In the genomic region with DNA sequence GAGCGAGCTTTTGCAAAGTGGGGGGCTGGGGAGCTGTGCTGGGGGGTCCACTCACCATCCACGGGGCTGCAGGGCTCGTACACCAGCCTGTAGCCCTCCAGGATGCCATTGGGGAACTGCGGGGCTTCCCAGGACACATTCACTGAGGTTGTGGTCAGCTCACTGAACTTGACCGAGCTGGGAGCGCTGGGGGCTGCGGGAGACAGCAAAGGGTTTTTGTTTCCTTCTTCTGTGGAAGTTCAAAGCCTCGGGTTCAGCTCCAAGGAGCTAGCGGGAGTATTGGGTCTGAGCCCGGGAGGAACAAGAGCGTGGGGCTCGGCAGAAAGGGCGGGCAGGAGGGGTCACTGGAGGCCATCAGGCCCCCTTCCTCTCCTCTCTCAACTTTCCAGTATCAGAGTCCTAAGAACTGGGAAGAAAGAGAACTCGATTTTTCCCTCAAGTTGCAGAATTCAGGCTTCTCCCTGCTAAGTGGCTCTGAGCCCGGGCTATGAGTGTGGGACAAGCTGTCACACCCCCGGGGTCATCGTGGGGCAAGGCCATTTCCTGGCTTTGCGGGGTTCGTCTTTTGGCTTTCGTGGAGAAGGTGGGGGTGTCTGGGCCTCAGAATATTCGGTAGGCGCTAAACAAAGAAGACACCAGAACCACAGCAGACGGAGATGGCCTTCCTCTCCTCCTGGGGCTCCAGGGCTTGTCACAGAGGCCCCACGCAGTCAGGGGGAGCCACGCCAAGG, we compare ENCODE assay signal across 17 cellular contexts. TPM values are rescaled to one million over a fixed set of nuclear protein-coding genes. Genes with fewer than 3 reads are reported as not detected.
DNase-seq lines count a peak whose midpoint lies in the region; ATAC-seq and TF ChIP-seq lines count a peak whose summit lies in the region.
"Had no signal": no experiment of that assay in that cellular context is flagged by ENCODE, and none has a peak within 500 bp of the region (broad histone marks: within the 10 kb centered on the region; RNA-seq: fewer than 3 reads in every experiment).

No MANE protein-coding gene starts in this region.

- no peak overlapping the region for H3K4me3 ChIP-seq in BLaER1 treated with 17β-estradiol and CSF1 and Interleukin-3, amounts not matched to agents 10 nM and 100 nM
- no peak overlapping the region for H3K4me3 ChIP-seq in sigmoid colon
- H3K4me3 ChIP-seq: A549, MG63 had no signal

- TF ChIP-seq POLR2A in sigmoid colon (IDR thresholded peaks at IDR 0.05) = no peak

- peaks cover 8 to 43% (median 25%) of the 10 kb centered on the region in 10 experiments for H3K4me1 ChIP-seq in BLaER1 treated with 17β-estradiol and CSF1 and Interleukin-3, amounts not matched to agents 10 nM and 100 nM
- peaks cover 0 to 33% (median 9%) of the 10 kb centered on the region in 4 donors for H3K4me1 ChIP-seq in sigmoid colon

- peaks cover 0 to 16% (median 0%) of the 10 kb centered on the region in 11 experiments; a peak in 5 of 22 replicates for H3K27me3 ChIP-seq in BLaER1 treated with 17β-estradiol and CSF1 and Interleukin-3, amounts not matched to agents 10 nM and 100 nM
- H3K27me3 ChIP-seq in layer of hippocampus (ENCODE audit: control insufficient read depth, insufficient read depth, low read length) (no peaks in the 10 kb centered on the region), sigmoid colon (no peaks in the 10 kb centered on the region)
- H3K27me3 ChIP-seq: MG63 had no signal

- ATAC-seq in GM21717 (IDR thresholded peaks at IDR 0.05; ENCODE audit: unreplicated experiment) (no peak), GM18873 (IDR thresholded peaks at IDR 0.05; ENCODE audit: low FRiP score, unreplicated experiment) (no peak), HG02885 (IDR thresholded peaks at IDR 0.05; ENCODE audit: poor library complexity, unreplicated experiment) (no peak)
- ATAC-seq: A549; activated T-cell treated with anti-CD3 and anti-CD28 coated beads, Interleukin-2, amount 50 U/mL, for 4 hours; CD8-positive, alpha-beta T cell had no signal

- H3K27ac ChIP-seq in BLaER1 treated with 17β-estradiol and CSF1 and Interleukin-3, amounts not matched to agents 10 nM and 100 nM = 0 out of 22 replicates have a peak overlapping the region, but pooled peaks of 3 of the 11 experiments have one; percentile 9 to 27 (median 21)
- H3K27ac ChIP-seq in caudate nucleus (ENCODE audit: low read depth, low read length) (peak overlapping the region; percentile 85), layer of hippocampus (ENCODE audit: low read depth, low read length) (peak overlapping the region; percentile 71), sigmoid colon (peak overlapping the region; percentile 49 to 66 (median 54))

- H4K20me1 ChIP-seq in BLaER1 treated with 17β-estradiol and CSF1 and Interleukin-3, amounts not matched to agents 10 nM and 100 nM = peaks cover 0 to 5% (median 0%) of the 10 kb centered on the region in 11 experiments; a peak in 1 of 22 replicates

- no peaks in the 10 kb centered on the region for H3K9me3 ChIP-seq in BLaER1 treated with 17β-estradiol and CSF1 and Interleukin-3, amounts not matched to agents 10 nM and 100 nM (replicated peaks in 1 of 11)
- no peaks in the 10 kb centered on the region for H3K9me3 ChIP-seq in sigmoid colon
- H3K9me3 ChIP-seq: A549, MG63 had no signal

- WGBS in sigmoid colon, 2 donors = 78 to 82% methylated on average over 25 of the region's 25 CpGs

- DNase-seq in caudate nucleus (lab: John Stamatoyannopoulos, UW) (peak in 22 of 61 donors; percentile 12 to 66 (median 32)), sigmoid colon (no peak), kidney glomerular epithelial cell (lab: John Stamatoyannopoulos, UW) (no peak)
- DNase-seq: activated CD4-positive, alpha-beta T cell treated with anti-CD3 and anti-CD28 coated beads, Interleukin-2, amount 10 ng/mL, durations not matched to agents 24 days and 14 days; activated T-cell treated with anti-CD3 and anti-CD28 coated beads, Interleukin-2, amount 50 U/mL, for 4 hours; CD8-positive, alpha-beta T cell; MG63; NCI-H2081 treated with DMSO at 0.1 percent for 48 hours; NCI-H82; stimulated activated CD4-positive, alpha-beta T cell treated with anti-CD3 and anti-CD28 coated beads, Interleukin-2, amount 100 ng/mL, for 24 hours; stimulated activated CD8-positive, alpha-beta memory T cell treated with anti-CD3 and anti-CD28 coated beads, Interleukin-4, amount 100 ng/mL, for 48 hours had no signal

- peak overlapping the region; percentile 60 to 83 (median 73) for H3K4me2 ChIP-seq in BLaER1 treated with 17β-estradiol and CSF1 and Interleukin-3, amounts not matched to agents 10 nM and 100 nM
- H3K4me2 ChIP-seq: A549 had no signal

- TF ChIP-seq EP300 in sigmoid colon (IDR thresholded peaks at IDR 0.05) = no peak

- intact Hi-C loops in sigmoid colon (cut with DNase I) = loop anchor here (5.0 kb wide), 1 partner anchor 173 kb away; a partner anchor contains a TSS

- H3K9ac ChIP-seq in BLaER1 treated with 17β-estradiol and CSF1 and Interleukin-3, amounts not matched to agents 10 nM and 100 nM = peak overlapping the region in 7 of 11 experiments; percentile 10 to 48 (median 19); a peak in 6 of 22 replicates

- no peak for TF ChIP-seq CTCF in sigmoid colon (IDR thresholded peaks at IDR 0.05)

- H3K36me3 ChIP-seq in BLaER1 treated with 17β-estradiol and CSF1 and Interleukin-3, amounts not matched to agents 10 nM and 100 nM = no peaks in the 10 kb centered on the region; a peak in 5 of 22 replicates
- no peaks in the 10 kb centered on the region for H3K36me3 ChIP-seq in sigmoid colon
- H3K36me3 ChIP-seq: MG63 had no signal

RNA-seq across cellular contexts. Expression of a gene that starts 53.6 kb away (rescaled TPM):
- 10 to 100 TPM; 68.1 to 87.6 (median 76.0) TPM for total RNA-seq in sigmoid colon
- polyA plus RNA-seq in sigmoid colon = 10 to 100 TPM; 44.0 to 57.3 (median 46.2) TPM
